In the genomic region with DNA sequence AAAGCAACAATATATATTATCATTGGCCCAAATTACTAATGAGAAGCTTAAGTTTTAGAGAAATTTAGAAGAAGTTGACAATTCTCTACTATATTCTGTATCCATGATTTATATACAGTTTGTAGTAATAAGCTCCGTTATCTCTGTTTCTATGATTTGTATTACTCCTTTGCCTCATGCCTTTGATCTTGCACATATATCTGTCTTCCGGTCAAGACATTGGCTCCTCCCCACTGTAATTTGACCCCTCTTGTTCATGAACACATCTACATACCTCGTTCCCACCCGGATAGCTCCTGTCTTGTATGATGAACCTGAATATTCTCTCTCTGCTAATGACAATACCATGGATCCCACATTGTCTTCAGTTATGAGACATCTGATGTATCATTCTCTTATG, we compare ENCODE assay signal across 11 cellular contexts.
"Had no signal": no experiment of that assay in that cellular context is flagged by ENCODE, and none has a peak within 500 bp of the region (broad histone marks: within the 10 kb centered on the region; RNA-seq: fewer than 3 reads in every experiment).

No MANE protein-coding gene starts in this region.

- ATAC-seq: GM23338 had no signal

- H3K4me3 Mint-ChIP-seq: GM23338, H9, HFFc6 had no signal

- H3K9me3 Mint-ChIP-seq: GM23338 had no signal

- H3K9ac ChIP-seq: KMS-11 had no signal

- H2AFZ ChIP-seq: GM23338 had no signal

- H3K4me3 ChIP-seq: GM23338 had no signal

- H3K4me2 ChIP-seq: GM23338, KMS-11 had no signal

- H3K27ac Mint-ChIP-seq: GM23338, H9, HFFc6 had no signal

- FAIRE-seq: H1, H54, HTR-8/SVneo had no signal

- DNase-seq: H9, HCEC 1CT, HFFc6, IMR-90, KBM-7 had no signal

- H3K4me1 Mint-ChIP-seq: GM23338, H9 had no signal

- H3K27ac ChIP-seq: HL-60, KMS-11 had no signal
